ENCODE assay signal across 23 cellular contexts in genomic region chr1:2597441-2598328, GRCh38. TPM values are rescaled to one million over a fixed set of nuclear protein-coding genes. Genes with fewer than 3 reads are reported as not detected.
DNase-seq lines count a peak whose midpoint lies in the region; ATAC-seq and TF ChIP-seq lines count a peak whose summit lies in the region.
"Had no signal": no experiment of that assay in that cellular context is flagged by ENCODE, and none has a peak within 500 bp of the region (broad histone marks: within the 10 kb centered on the region; RNA-seq: fewer than 3 reads in every experiment).

No MANE protein-coding gene starts in this region.

- 61% methylated on average over 21 of the region's 34 CpGs for WGBS in right lobe of liver (ENCODE audit: insufficient coverage, low coverage, low lambda C conversion rate, missing lambda C conversion rate)
- 77% methylated on average over 29 of the region's 34 CpGs for WGBS in suprapubic skin

- H3K4me1 Mint-ChIP-seq in activated naive CD4-positive, alpha-beta T cell treated with anti-CD3 and anti-CD28 coated beads, Interleukin-2, amount 10 ng/mL, durations not matched to agents 7 days and 5 days: peaks cover 4% of the 10 kb centered on the region
- peaks cover 0 to 4% (median 3%) of the 10 kb centered on the region in 4 donors for H3K4me1 Mint-ChIP-seq in CD4-positive, alpha-beta memory T cell

- intact Hi-C loops in right lobe of liver (cut with DNase I): no loop called here
- intact Hi-C loops in CD4-positive, alpha-beta memory T cell (cut with micrococcal nuclease): loop anchor here (1.0 kb wide), 1 partner anchor 13 kb away; no protein-coding TSS in a partner anchor

- no peaks in the 10 kb centered on the region for H3K36me3 Mint-ChIP-seq in activated naive CD4-positive, alpha-beta T cell treated with anti-CD3 and anti-CD28 coated beads, Interleukin-2, amount 10 ng/mL, durations not matched to agents 7 days and 5 days
- no peaks in the 10 kb centered on the region for H3K36me3 Mint-ChIP-seq in CD4-positive, alpha-beta memory T cell
- H3K36me3 Mint-ChIP-seq: activated naive CD8-positive, alpha-beta T cell treated with anti-CD3 and anti-CD28 coated beads, Interleukin-2, amount 10 ng/mL, durations not matched to agents 7 days and 5 days; brain had no signal

- no peak for TF ChIP-seq EP300 in suprapubic skin (IDR thresholded peaks at IDR 0.05)

- no peak overlapping the region for H3K4me3 Mint-ChIP-seq in activated naive CD4-positive, alpha-beta T cell treated with anti-CD3 and anti-CD28 coated beads, Interleukin-2, amount 10 ng/mL, durations not matched to agents 7 days and 5 days
- no peak overlapping the region for H3K4me3 Mint-ChIP-seq in CD4-positive, alpha-beta memory T cell
- H3K4me3 Mint-ChIP-seq: activated naive CD8-positive, alpha-beta T cell treated with anti-CD3 and anti-CD28 coated beads, Interleukin-2, amount 10 ng/mL, durations not matched to agents 7 days and 5 days; activated T-helper 1 cell treated with anti-CD3 and anti-CD28 coated beads, Interleukin-12 subunit alpha, Interleukin-12 subunit beta, Interleukin-2, Interleukin-4 antibody, amounts not matched to agents 30 ng/mL and 10 ng/mL and 1 ng/mL, durations not matched to agents 14 hours and 24 hours and 36 hours; brain had no signal

- DNase-seq in activated naive CD4-positive, alpha-beta T cell treated with anti-CD3 and anti-CD28 coated beads, Interleukin-2, amount 10 ng/mL, durations not matched to agents 7 days and 5 days: peak; percentile 17
- no peak for DNase-seq in activated naive CD4-positive, alpha-beta T cell treated with Interleukin-2 at 50 U/mL for 16 hours
- peak; percentile 18 to 34 for DNase-seq in SJCRH30
- DNase-seq in right lobe of liver: peak in 2 of 3 donors; percentile 31 to 35
- DNase-seq in suprapubic skin (ENCODE audit: low spot score in 2 of 2): peak; percentile 35 to 77
- no peak for DNase-seq in CD4-positive, alpha-beta memory T cell
- DNase-seq: activated CD8-positive, alpha-beta memory T cell treated with anti-CD3 and anti-CD28 coated beads for 24 hours; activated naive CD8-positive, alpha-beta T cell treated with anti-CD3 and anti-CD28 coated beads, Interleukin-2, amount 10 ng/mL, durations not matched to agents 7 days and 5 days; C1 segment of cervical spinal cord; effector memory CD4-positive, alpha-beta T cell; EL; GM23248; hypothalamus; mammary epithelial cell; NCI-H524 treated with DMSO at 0.1 percent for 48 hours had no signal

- ATAC-seq in right lobe of liver: no peak
- no peak for ATAC-seq in HG03432 (IDR thresholded peaks at IDR 0.05; ENCODE audit: unreplicated experiment)
- ATAC-seq in GM19467 (IDR thresholded peaks at IDR 0.05; ENCODE audit: unreplicated experiment): no peak
- ATAC-seq: right cardiac atrium had no signal

- TF ChIP-seq POLR2A in right lobe of liver (IDR thresholded peaks at IDR 0.05) (no peak), suprapubic skin (IDR thresholded peaks at IDR 0.05) (no peak)

- H3K9me3 Mint-ChIP-seq in activated naive CD4-positive, alpha-beta T cell treated with anti-CD3 and anti-CD28 coated beads, Interleukin-2, amount 10 ng/mL, durations not matched to agents 7 days and 5 days: no peaks in the 10 kb centered on the region
- peaks cover 0 to 13% (median 2%) of the 10 kb centered on the region in 8 donors for H3K9me3 Mint-ChIP-seq in CD4-positive, alpha-beta memory T cell
- H3K9me3 Mint-ChIP-seq: activated naive CD8-positive, alpha-beta T cell treated with anti-CD3 and anti-CD28 coated beads, Interleukin-2, amount 10 ng/mL, durations not matched to agents 7 days and 5 days; activated T-helper 1 cell treated with anti-CD3 and anti-CD28 coated beads, Interleukin-12 subunit alpha, Interleukin-12 subunit beta, Interleukin-2, Interleukin-4 antibody, amounts not matched to agents 30 ng/mL and 10 ng/mL and 1 ng/mL, durations not matched to agents 14 hours and 24 hours and 36 hours had no signal

- peaks cover 14% of the 10 kb centered on the region for H3K27me3 ChIP-seq in SJCRH30
- no peaks in the 10 kb centered on the region for H3K27me3 ChIP-seq in right lobe of liver
- H3K27me3 ChIP-seq in suprapubic skin: peaks cover 7% of the 10 kb centered on the region
- H3K27me3 ChIP-seq in CD4-positive, alpha-beta memory T cell (ENCODE audit: insufficient read depth, low read length): no peaks in the 10 kb centered on the region

- TF ChIP-seq CTCF in right lobe of liver (IDR thresholded peaks at IDR 0.05) (no peak), suprapubic skin (IDR thresholded peaks at IDR 0.05) (no peak)

- H3K36me3 ChIP-seq in SJCRH30: no peaks in the 10 kb centered on the region
- H3K36me3 ChIP-seq in right lobe of liver: no peaks in the 10 kb centered on the region
- H3K36me3 ChIP-seq in suprapubic skin: no peaks in the 10 kb centered on the region
- H3K36me3 ChIP-seq in CD4-positive, alpha-beta memory T cell (ENCODE audit: insufficient read depth, low read length): no peaks in the 10 kb centered on the region
- H3K36me3 ChIP-seq: esophagus muscularis mucosa had no signal

- POLR2A ChIA-PET in CD4-positive, alpha-beta memory T cell (lab: Charles Lee; ENCODE audit: partially characterized antibody): no interaction called here

- no peak overlapping the region for H3K27ac ChIP-seq in SJCRH30
- no peak overlapping the region for H3K27ac ChIP-seq in right lobe of liver
- no peak overlapping the region for H3K27ac ChIP-seq in suprapubic skin
- no peak overlapping the region for H3K27ac ChIP-seq in CD4-positive, alpha-beta memory T cell (ENCODE audit: low read depth, low read length)
- H3K27ac ChIP-seq: esophagus muscularis mucosa, GM23248, HL-60 had no signal

- H3K27ac Mint-ChIP-seq in activated naive CD4-positive, alpha-beta T cell treated with anti-CD3 and anti-CD28 coated beads, Interleukin-2, amount 10 ng/mL, durations not matched to agents 7 days and 5 days: peak overlapping the region; percentile 11
- no peak overlapping the region for H3K27ac Mint-ChIP-seq in CD4-positive, alpha-beta memory T cell
- H3K27ac Mint-ChIP-seq: activated naive CD8-positive, alpha-beta T cell treated with anti-CD3 and anti-CD28 coated beads, Interleukin-2, amount 10 ng/mL, durations not matched to agents 7 days and 5 days; activated T-helper 1 cell treated with anti-CD3 and anti-CD28 coated beads, Interleukin-12 subunit alpha, Interleukin-12 subunit beta, Interleukin-2, Interleukin-4 antibody, amounts not matched to agents 30 ng/mL and 10 ng/mL and 1 ng/mL, durations not matched to agents 14 hours and 24 hours and 36 hours; brain had no signal

- H3K4me1 ChIP-seq in SJCRH30 (peaks cover 5% of the 10 kb centered on the region; the same call in 1 of the 2 replicates), right lobe of liver (no peaks in the 10 kb centered on the region), suprapubic skin (peaks cover 17% of the 10 kb centered on the region)
- H3K4me1 ChIP-seq in CD4-positive, alpha-beta memory T cell (ENCODE audit: insufficient read depth, low read length): no peaks in the 10 kb centered on the region

- no peaks in the 10 kb centered on the region for H3K9me3 ChIP-seq in SJCRH30 (replicated peaks)
- no peaks in the 10 kb centered on the region for H3K9me3 ChIP-seq in right lobe of liver
- H3K9me3 ChIP-seq in suprapubic skin: no peaks in the 10 kb centered on the region
- H3K9me3 ChIP-seq in CD4-positive, alpha-beta memory T cell (ENCODE audit: control insufficient read depth in 1 of 2, low read length in 2 of 2): no peaks in the 10 kb centered on the region

- H3K27me3 Mint-ChIP-seq in activated naive CD4-positive, alpha-beta T cell treated with anti-CD3 and anti-CD28 coated beads, Interleukin-2, amount 10 ng/mL, durations not matched to agents 7 days and 5 days: peaks cover 29% of the 10 kb centered on the region
- peaks cover 1 to 2% of the 10 kb centered on the region in 2 donors for H3K27me3 Mint-ChIP-seq in CD4-positive, alpha-beta memory T cell
- H3K27me3 Mint-ChIP-seq: brain had no signal

- no peak overlapping the region for H3K4me3 ChIP-seq in SJCRH30
- no peak overlapping the region for H3K4me3 ChIP-seq in right lobe of liver
- H3K4me3 ChIP-seq in suprapubic skin: no peak overlapping the region
- H3K4me3 ChIP-seq in CD4-positive, alpha-beta memory T cell (ENCODE audit: low read length in 2 of 2): no peak overlapping the region
- H3K4me3 ChIP-seq: esophagus muscularis mucosa, GM23248 had no signal

- CTCF ChIA-PET in activated naive CD4-positive, alpha-beta T cell treated with anti-CD3 and anti-CD28 coated beads, Interleukin-2, amount 10 ng/mL, durations not matched to agents 7 days and 5 days (lab: Charles Lee): no interaction called here
- CTCF ChIA-PET in CD4-positive, alpha-beta memory T cell (lab: Charles Lee; ENCODE audit: partially characterized antibody): no interaction called here

RNA-seq across cellular contexts. Expression of gene PRXL2B, which starts 11.1 kb away (rescaled TPM):
- 21.3 and 22.5 TPM in 2 replicates for total RNA-seq in SJCRH30 (2014; rRNA removed; shearing (Covaris generic))
- total RNA-seq in right lobe of liver (10 to 100 TPM in 3 of 6 experiments, 1 to 10 TPM in 3; 5.1 to 18.6 (median 11.1) TPM), suprapubic skin (10 to 100 TPM in 2 of 4 donors, 1 to 10 TPM in 2; 9.7 to 16.3 (median 10.7) TPM)
- total RNA-seq in CD4-positive, alpha-beta memory T cell: 10 to 100 TPM; 26.5 to 27.2 TPM
- polyA plus RNA-seq in CD4-positive, alpha-beta memory T cell: 10 to 100 TPM; 21.4 to 23.5 TPM

RNA-seq across cellular contexts. Expression of gene MMEL1, which starts 35.1 kb away (rescaled TPM):
- total RNA-seq in SJCRH30 (2014; rRNA removed; shearing (Covaris generic)): not detected in 2 replicates
- 1 to 10 TPM in 2 of 6 experiments, not detected in 4; 1.2 to 2.0 TPM for total RNA-seq in right lobe of liver
- total RNA-seq in suprapubic skin: 1 to 10 TPM in 2 of 4 donors, not detected in 2; 2.2 to 2.6 TPM
- total RNA-seq in CD4-positive, alpha-beta memory T cell: under 1 TPM; 0.67 to 0.90 TPM
- polyA plus RNA-seq in CD4-positive, alpha-beta memory T cell: 1 to 10 TPM; 5.5 to 8.1 TPM
- total RNA-seq: GM23248, mammary epithelial cell, osteocyte had no signal
- polyA plus RNA-seq: GM23248, mammary epithelial cell had no signal

RNA-seq across cellular contexts. Expression of gene TNFRSF14, which starts 41.5 kb away (rescaled TPM):
- 0.51 TPM in 1 of 2 replicates, not detected in the other for total RNA-seq in SJCRH30 (2014; rRNA removed; shearing (Covaris generic))
- total RNA-seq in right lobe of liver (10 to 100 TPM; 31.0 to 54.8 (median 41.1) TPM), suprapubic skin (100 to 1,000 TPM in 1 of 4 donors, 10 to 100 TPM in 3; 33.3 to 111 (median 60.9) TPM)
- total RNA-seq in CD4-positive, alpha-beta memory T cell: 100 to 1,000 TPM; 170 to 173 TPM
- polyA plus RNA-seq in CD4-positive, alpha-beta memory T cell: 10 to 100 TPM; 59.6 to 66.1 TPM

Comparison
In these comparisons a context has a peak if more than half of its experiments do, and no peak if none do; other contexts are left out.
1. DNase-seq: peak in activated naive CD4-positive, alpha-beta T cell treated with anti-CD3 and anti-CD28 coated beads, Interleukin-2, amount 10 ng/mL, durations not matched to agents 7 days and 5 days (single experiment), SJCRH30 (2 of 2), right lobe of liver (2 of 3) and suprapubic skin (2 of 2); none in activated naive CD4-positive, alpha-beta T cell treated with Interleukin-2 at 50 U/mL for 16 hours (single experiment) and CD4-positive, alpha-beta memory T cell (0 of 5).
2. RNA of gene TNFRSF14, which starts 41.5 kb away (total RNA-seq): 170 to 173 TPM in CD4-positive, alpha-beta memory T cell, 33.3 to 111 TPM in suprapubic skin and 31.0 to 54.8 TPM in right lobe of liver; 0.51 TPM in SJCRH30; every median in the first group is over 10 times any median in the second.